ENCODE assay signal across 23 cellular contexts in genomic region chr5:151738125-151738848, GRCh38. TPM values are rescaled to one million over a fixed set of nuclear protein-coding genes. Genes with fewer than 3 reads are reported as not detected.
DNase-seq lines count a peak whose midpoint lies in the region; ATAC-seq and TF ChIP-seq lines count a peak whose summit lies in the region.
"Had no signal": no experiment of that assay in that cellular context is flagged by ENCODE, and none has a peak within 500 bp of the region (broad histone marks: within the 10 kb centered on the region; RNA-seq: fewer than 3 reads in every experiment).

No MANE protein-coding gene starts in this region.

- H3K36me3 Mint-ChIP-seq in chondrocyte (ENCODE audit: low read depth) (peaks cover 3% of the 10 kb centered on the region), mesothelial cell of epicardium (peaks cover 6% of the 10 kb centered on the region)
- H3K36me3 Mint-ChIP-seq in natural killer cell treated with Interleukin-12 subunit alpha and Interleukin-12 subunit beta and Interleukin-15 and Interleukin-18, amount 100 ng/mL, for 72 hours, result peaks cover 7% of the 10 kb centered on the region

- no peak overlapping the region for H2AFZ ChIP-seq in ACC112 (ENCODE audit: low read length, unreplicated experiment)

- H3K4me3 Mint-ChIP-seq in chondrocyte (ENCODE audit: unreplicated experiment) (no peak overlapping the region), mesothelial cell of epicardium (no peak overlapping the region)
- no peak overlapping the region for H3K4me3 Mint-ChIP-seq in natural killer cell treated with Interleukin-12 subunit alpha and Interleukin-12 subunit beta and Interleukin-15 and Interleukin-18, amount 100 ng/mL, for 72 hours
- H3K4me3 Mint-ChIP-seq: activated CD4-positive, alpha-beta memory T cell treated with anti-CD3 and anti-CD28 coated beads for 36 hours; naive thymus-derived CD4-positive, alpha-beta T cell had no signal

- H3K4me1 Mint-ChIP-seq in chondrocyte (ENCODE audit: low read depth), result peaks cover 51% of the 10 kb centered on the region
- peaks cover 31% of the 10 kb centered on the region for H3K4me1 Mint-ChIP-seq in mesothelial cell of epicardium
- peaks cover 6 to 27% of the 10 kb centered on the region in 2 donors for H3K4me1 Mint-ChIP-seq in natural killer cell treated with Interleukin-12 subunit alpha and Interleukin-12 subunit beta and Interleukin-15 and Interleukin-18, amount 100 ng/mL, for 72 hours (ENCODE audit: low read depth in 2 of 2)

- no peaks in the 10 kb centered on the region for H3K27me3 Mint-ChIP-seq in chondrocyte (ENCODE audit: low read depth)
- no peaks in the 10 kb centered on the region for H3K27me3 Mint-ChIP-seq in mesothelial cell of epicardium (ENCODE audit: low read depth)
- no peaks in the 10 kb centered on the region for H3K27me3 Mint-ChIP-seq in natural killer cell treated with Interleukin-12 subunit alpha and Interleukin-12 subunit beta and Interleukin-15 and Interleukin-18, amount 100 ng/mL, for 72 hours
- H3K27me3 Mint-ChIP-seq: activated CD4-positive, alpha-beta memory T cell treated with anti-CD3 and anti-CD28 coated beads for 36 hours; naive thymus-derived CD4-positive, alpha-beta T cell had no signal

- ATAC-seq in natural killer cell treated with Interleukin-12 subunit alpha and Interleukin-12 subunit beta and Interleukin-15 and Interleukin-18, amount 100 ng/mL, for 72 hours, result no peak
- ATAC-seq: gastroesophageal sphincter; naive thymus-derived CD4-positive, alpha-beta T cell; pancreas; sciatic nerve had no signal

- H3K9me3 ChIP-seq in WERI-Rb-1 (ENCODE audit: severe bottlenecking), result no peaks in the 10 kb centered on the region
- H3K9me3 ChIP-seq: gastroesophageal sphincter, pancreas had no signal

- no peak overlapping the region for H3K4me3 ChIP-seq in ACC112 (ENCODE audit: low read depth, low read length)
- no peak overlapping the region for H3K4me3 ChIP-seq in WERI-Rb-1 (ENCODE audit: low read depth, low read length)
- H3K4me3 ChIP-seq: gastroesophageal sphincter, pancreas had no signal

- H3K27me3 ChIP-seq in ACC112 (ENCODE audit: insufficient read depth, low read length) (no peaks in the 10 kb centered on the region), WERI-Rb-1 (ENCODE audit: insufficient read depth, low read depth, severe bottlenecking) (no peaks in the 10 kb centered on the region)
- H3K27me3 ChIP-seq: gastroesophageal sphincter, pancreas had no signal

- H3K9me3 Mint-ChIP-seq in chondrocyte (ENCODE audit: low read depth) (no peaks in the 10 kb centered on the region), mesothelial cell of epicardium (no peaks in the 10 kb centered on the region)
- H3K9me3 Mint-ChIP-seq in natural killer cell treated with Interleukin-12 subunit alpha and Interleukin-12 subunit beta and Interleukin-15 and Interleukin-18, amount 100 ng/mL, for 72 hours, result no peaks in the 10 kb centered on the region
- H3K9me3 Mint-ChIP-seq: activated CD4-positive, alpha-beta memory T cell treated with anti-CD3 and anti-CD28 coated beads for 36 hours had no signal

- DNase-seq in LHCN-M2 (ENCODE audit: low read depth) (peak; percentile 68), chondrocyte (ENCODE audit: low spot score) (no peak), mesothelial cell of epicardium (ENCODE audit: low spot score in 2 of 2, unreplicated experiment in 2 of 2) (no peak), pons (ENCODE audit: low spot score) (no peak), NCI-H1092 treated with DMSO at 0.1 percent for 48 hours (lab: John Stamatoyannopoulos, UW) (no peak), WERI-Rb-1 (no peak)
- DNase-seq in natural killer cell treated with Interleukin-12 subunit alpha and Interleukin-12 subunit beta and Interleukin-15 and Interleukin-18, amount 100 ng/mL, for 72 hours (ENCODE audit: low spot score), result no peak
- DNase-seq: activated CD4-positive, alpha-beta memory T cell treated with anti-CD3 and anti-CD28 coated beads for 36 hours; activated T-cell treated with anti-CD3 and anti-CD28 coated beads for 4 hours; central memory CD4-positive, alpha-beta T cell; H7; KG1; MV-4-11; naive thymus-derived CD4-positive, alpha-beta T cell; NCI-H1694 treated with DMSO at 0.1 percent for 48 hours; NCI-H69; pancreas; T1000 had no signal

- H3K79me2 ChIP-seq in ACC112 (ENCODE audit: control insufficient read depth, insufficient read depth, low read length, unreplicated experiment), result no peaks in the 10 kb centered on the region

- H3K36me3 ChIP-seq in ACC112 (ENCODE audit: insufficient read depth, low read length), result no peaks in the 10 kb centered on the region
- peaks cover 4% of the 10 kb centered on the region; the same call in 1 of the 2 replicates for H3K36me3 ChIP-seq in WERI-Rb-1
- H3K36me3 ChIP-seq: pancreas had no signal

- peak overlapping the region; percentile 99 for H3K27ac Mint-ChIP-seq in chondrocyte (ENCODE audit: unreplicated experiment)
- H3K27ac Mint-ChIP-seq in mesothelial cell of epicardium, result peak overlapping the region; percentile 88
- no peak overlapping the region for H3K27ac Mint-ChIP-seq in natural killer cell treated with Interleukin-12 subunit alpha and Interleukin-12 subunit beta and Interleukin-15 and Interleukin-18, amount 100 ng/mL, for 72 hours
- H3K27ac Mint-ChIP-seq: activated CD4-positive, alpha-beta memory T cell treated with anti-CD3 and anti-CD28 coated beads for 36 hours had no signal

- H3K27ac ChIP-seq in ACC112 (ENCODE audit: low read depth, low read length), result peak overlapping the region; percentile 91
- H3K27ac ChIP-seq in WERI-Rb-1, result no peak overlapping the region
- H3K27ac ChIP-seq: C4-2B, pancreas had no signal

- H3K4me1 ChIP-seq in ACC112 (ENCODE audit: control insufficient read depth, insufficient read depth, low read length, unreplicated experiment), result peaks cover 50% of the 10 kb centered on the region
- H3K4me1 ChIP-seq: pancreas had no signal

- TF ChIP-seq CTCF in chondrocyte (IDR thresholded peaks at IDR 0.05), result no peak
- no peak for TF ChIP-seq CTCF in mesothelial cell of epicardium (IDR thresholded peaks at IDR 0.05; ENCODE audit: unreplicated experiment)
- no peak for TF ChIP-seq CTCF in WERI-Rb-1 (IDR thresholded peaks at IDR 0.05; ENCODE audit: low read depth, low read length)

RNA-seq across cellular contexts. Expression of gene ATOX1, which starts 20.1 kb away (rescaled TPM):
- total RNA-seq in LHCN-M2 (2014; rRNA removed) (86.4 and 119 TPM in 2 replicates), chondrocyte (104 to 129 TPM (median 128 TPM) in 3 replicates), mesothelial cell of epicardium (92.6 to 101 TPM (median 97.1 TPM) in 3 replicates)
- polyA plus RNA-seq in LHCN-M2 (2012), result 415 TPM
- 10 to 100 TPM; 60.0 to 84.9 TPM for total RNA-seq in natural killer cell treated with Interleukin-12 subunit alpha and Interleukin-12 subunit beta and Interleukin-15 and Interleukin-18, amount 100 ng/mL, for 72 hours

RNA-seq across cellular contexts. Expression of gene G3BP1, which starts 33.5 kb away (rescaled TPM):
- total RNA-seq in LHCN-M2 (2014; rRNA removed) (203 and 204 TPM in 2 replicates), chondrocyte (174 to 202 TPM (median 181 TPM) in 3 replicates), mesothelial cell of epicardium (211 to 224 TPM (median 223 TPM) in 3 replicates)
- 133 TPM for polyA plus RNA-seq in LHCN-M2 (2012)
- 100 to 1,000 TPM; 237 to 290 TPM for total RNA-seq in natural killer cell treated with Interleukin-12 subunit alpha and Interleukin-12 subunit beta and Interleukin-15 and Interleukin-18, amount 100 ng/mL, for 72 hours

RNA-seq across cellular contexts. Expression of gene SPARC, which starts 51.6 kb away (rescaled TPM):
- 797 and 1,163 TPM in 2 replicates for total RNA-seq in LHCN-M2 (2014; rRNA removed)
- polyA plus RNA-seq in LHCN-M2 (2012), result 2,613 TPM
- 19,093 to 24,474 TPM (median 24,306 TPM) in 3 replicates for total RNA-seq in chondrocyte
- 2,843 to 2,896 TPM (median 2,890 TPM) in 3 replicates for total RNA-seq in mesothelial cell of epicardium
- not detected for total RNA-seq in natural killer cell treated with Interleukin-12 subunit alpha and Interleukin-12 subunit beta and Interleukin-15 and Interleukin-18, amount 100 ng/mL, for 72 hours
- total RNA-seq: activated CD4-positive, alpha-beta memory T cell treated with anti-CD3 and anti-CD28 coated beads for 36 hours; HT-29 had no signal

Comparison
In these comparisons a context has a peak if more than half of its experiments do, and no peak if none do; other contexts are left out.
1. H3K27ac Mint-ChIP-seq: peak in chondrocyte (single experiment) and mesothelial cell of epicardium (single experiment); none in natural killer cell treated with Interleukin-12 subunit alpha and Interleukin-12 subunit beta and Interleukin-15 and Interleukin-18, amount 100 ng/mL, for 72 hours (0 of 2).
2. RNA of gene SPARC, which starts 51.6 kb away (total RNA-seq): 19,093 to 24,474 TPM in chondrocyte, 2,843 to 2,896 TPM in mesothelial cell of epicardium and 797 to 1,163 TPM in LHCN-M2; not detected in natural killer cell treated with Interleukin-12 subunit alpha and Interleukin-12 subunit beta and Interleukin-15 and Interleukin-18, amount 100 ng/mL, for 72 hours; every median in the first group is over 100 times any median in the second.